ENCODE assay signal across 17 cellular contexts in the genomic region with DNA sequence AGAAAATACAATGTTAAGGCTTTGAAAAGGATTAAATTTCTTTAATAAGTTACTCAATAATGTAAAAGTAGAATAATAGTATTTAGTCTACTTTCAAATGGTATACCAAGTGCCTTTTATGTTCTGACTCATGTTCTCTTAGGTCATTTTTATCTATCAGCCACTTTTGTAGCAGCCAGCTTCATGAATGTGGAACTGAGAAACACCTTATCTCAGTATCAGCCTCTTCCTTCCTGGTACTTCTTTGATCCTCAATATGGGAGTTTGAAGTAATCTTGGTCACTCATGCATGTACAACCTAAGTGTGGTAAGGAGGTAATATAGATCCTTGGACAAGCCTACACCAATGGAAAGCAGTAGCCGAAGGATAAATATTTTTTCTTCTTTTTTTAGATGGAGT.
"Had no signal": no experiment of that assay in that cellular context is flagged by ENCODE, and none has a peak within 500 bp of the region (broad histone marks: within the 10 kb centered on the region; RNA-seq: fewer than 3 reads in every experiment).

No MANE protein-coding gene starts in this region.

- H3K4me3 Mint-ChIP-seq: brain; central memory CD8-positive, alpha-beta T cell; naive thymus-derived CD8-positive, alpha-beta T cell had no signal

- H3K4me1 Mint-ChIP-seq: brain; central memory CD8-positive, alpha-beta T cell; naive thymus-derived CD8-positive, alpha-beta T cell had no signal

- H3K27ac Mint-ChIP-seq: activated naive CD4-positive, alpha-beta T cell treated with anti-CD3 and anti-CD28 coated beads, Interleukin-2, amount 50 U/mL, for 72 hours; brain; naive thymus-derived CD8-positive, alpha-beta T cell had no signal

- H3K27me3 Mint-ChIP-seq: brain; central memory CD8-positive, alpha-beta T cell; naive thymus-derived CD8-positive, alpha-beta T cell had no signal

- ATAC-seq: activated naive CD4-positive, alpha-beta T cell treated with anti-CD3 and anti-CD28 coated beads, Interleukin-2, amount 50 U/mL, for 72 hours; heart right ventricle; left lung; mucosa of descending colon; naive thymus-derived CD8-positive, alpha-beta T cell; right cardiac atrium had no signal

- H3K36me3 Mint-ChIP-seq: activated naive CD4-positive, alpha-beta T cell treated with anti-CD3 and anti-CD28 coated beads, Interleukin-2, amount 50 U/mL, for 72 hours; brain; naive thymus-derived CD8-positive, alpha-beta T cell had no signal

- DNase-seq: activated effector memory CD4-positive, alpha-beta T cell treated with Interleukin-2 at 50 U/mL for 16 hours; activated T-cell treated with anti-CD3 and anti-CD28 coated beads, Interleukin-2, amount 50 U/mL, for 1 hour; amygdala; cortex of kidney; effector CD8-positive, alpha-beta T cell; heart right ventricle; left lung; mucosa of descending colon; naive thymus-derived CD8-positive, alpha-beta T cell; nucleus accumbens; right cardiac atrium; small intestine; tibial artery; uterus had no signal
